ENCODE assay signal across 33 cellular contexts in genomic region chr20:63387393-63387792, GRCh38. TPM values are rescaled to one million over a fixed set of nuclear protein-coding genes. Genes with fewer than 3 reads are reported as not detected.
"Had no signal": no experiment of that assay in that cellular context is flagged by ENCODE, and none has a peak within 500 bp of the region (broad histone marks: within the 10 kb centered on the region; RNA-seq: fewer than 3 reads in every experiment).

No MANE protein-coding gene starts in this region.

- H3K4me1 ChIP-seq: esophagus muscularis mucosa, foreskin keratinocyte, gastroesophageal sphincter, heart left ventricle, left lung, neural progenitor cell, prostate gland, right atrium auricular region, sigmoid colon, stomach, thyroid gland had no signal

- H3K36me3 ChIP-seq: esophagus muscularis mucosa, gastroesophageal sphincter, heart left ventricle, left lung, neural progenitor cell, prostate gland, right atrium auricular region, sigmoid colon, stomach, thyroid gland had no signal

- H3K9ac ChIP-seq: neural progenitor cell had no signal

- ATAC-seq: effector memory CD8-positive, alpha-beta T cell; foreskin keratinocyte; gastroesophageal sphincter; left cardiac atrium; left lung; naive thymus-derived CD4-positive, alpha-beta T cell; stimulated activated effector memory CD8-positive, alpha-beta T cell treated with anti-CD3 and anti-CD28 coated beads, Interleukin-12 subunit alpha, Interleukin-12 subunit beta, amount 100 ng/mL, for 72 hours had no signal

- H3K79me2 ChIP-seq: hepatocyte had no signal

- H2AFZ ChIP-seq: hepatocyte, neural progenitor cell had no signal

- H3K27ac Mint-ChIP-seq: nephron; neural progenitor cell; stimulated activated effector memory CD8-positive, alpha-beta T cell treated with anti-CD3 and anti-CD28 coated beads, Interleukin-12 subunit alpha, Interleukin-12 subunit beta, amount 100 ng/mL, for 72 hours; type B pancreatic cell had no signal

- H3K27me3 ChIP-seq: foreskin keratinocyte, hepatocyte, neural progenitor cell, right atrium auricular region, thyroid gland had no signal

- H3K4me2 ChIP-seq: hepatocyte, neural progenitor cell had no signal

- H3K4me3 ChIP-seq: coronary artery, esophagus muscularis mucosa, gastroesophageal sphincter, heart left ventricle, hepatocyte, left lung, neural progenitor cell, prostate gland, right atrium auricular region, sigmoid colon, stomach, thyroid gland had no signal

- H3K9me3 ChIP-seq: prostate gland, thyroid gland had no signal

- H3K36me3 Mint-ChIP-seq: stimulated activated effector memory CD8-positive, alpha-beta T cell treated with anti-CD3 and anti-CD28 coated beads, Interleukin-12 subunit alpha, Interleukin-12 subunit beta, amount 100 ng/mL, for 72 hours; type B pancreatic cell had no signal

- DNase-seq: effector memory CD8-positive, alpha-beta T cell; foreskin keratinocyte; heart left ventricle; left cardiac atrium; mesendoderm; midbrain; naive thymus-derived CD4-positive, alpha-beta T cell; nucleus accumbens; sigmoid colon; stimulated activated CD4-positive, alpha-beta T cell treated with anti-CD3 and anti-CD28 coated beads, Interleukin-2, amount 100 ng/mL, for 24 hours; stimulated activated CD4-positive, alpha-beta T cell treated with anti-CD3 and anti-CD28 coated beads, Interleukin-4, amount 100 ng/mL, for 24 hours; stimulated activated naive CD4-positive, alpha-beta T cell treated with Interleukin-2 at 50 U/mL for 16 hours; stomach; thyroid gland had no signal

- H3K4me1 Mint-ChIP-seq: neural progenitor cell; stimulated activated effector memory CD8-positive, alpha-beta T cell treated with anti-CD3 and anti-CD28 coated beads, Interleukin-12 subunit alpha, Interleukin-12 subunit beta, amount 100 ng/mL, for 72 hours had no signal

- FAIRE-seq: islet of Langerhans had no signal

- H3K27ac ChIP-seq: coronary artery, esophagus muscularis mucosa, foreskin keratinocyte, gastroesophageal sphincter, heart left ventricle, hepatocyte, left lung, neural progenitor cell, prostate gland, right atrium auricular region, sigmoid colon, stomach, thyroid gland had no signal

- H3K4me3 Mint-ChIP-seq: effector memory CD8-positive, alpha-beta T cell; naive thymus-derived CD4-positive, alpha-beta T cell; nephron; neural progenitor cell; stimulated activated effector memory CD8-positive, alpha-beta T cell treated with anti-CD3 and anti-CD28 coated beads, Interleukin-12 subunit alpha, Interleukin-12 subunit beta, amount 100 ng/mL, for 72 hours; type B pancreatic cell had no signal

RNA-seq across cellular contexts. Expression of gene CHRNA4, which starts 26.2 kb away (rescaled TPM):
- total RNA-seq: epithelial cell of proximal tubule; esophagus muscularis mucosa; fibroblast of lung; foreskin keratinocyte; gastroesophageal sphincter; hepatocyte; kidney epithelial cell; left lung; mucosa of gallbladder; naive thymus-derived CD4-positive, alpha-beta T cell; osteocyte; right atrium auricular region; subcutaneous adipose tissue had no signal
- polyA plus RNA-seq: fibroblast of lung; foreskin keratinocyte; naive thymus-derived CD4-positive, alpha-beta T cell; urinary bladder had no signal
